In genomic region chr14:35556548-35556947, GRCh38 we compare ENCODE assay signal across 14 cellular contexts. TPM values are rescaled to one million over a fixed set of nuclear protein-coding genes. Genes with fewer than 3 reads are reported as not detected.
"Had no signal": no experiment of that assay in that cellular context is flagged by ENCODE, and none has a peak within 500 bp of the region (broad histone marks: within the 10 kb centered on the region; RNA-seq: fewer than 3 reads in every experiment).

No MANE protein-coding gene starts in this region.

- H3K4me3 Mint-ChIP-seq: activated naive CD4-positive, alpha-beta T cell treated with anti-CD3 and anti-CD28 coated beads, Interleukin-2, amount 50 U/mL, for 24 hours; brain; mesothelial cell of epicardium had no signal

- H3K4me1 Mint-ChIP-seq: activated naive CD4-positive, alpha-beta T cell treated with anti-CD3 and anti-CD28 coated beads, Interleukin-2, amount 50 U/mL, for 24 hours; mesothelial cell of epicardium had no signal

- H3K27ac ChIP-seq: lower lobe of right lung, parathyroid adenoma, skin epidermis had no signal

- H3K9me3 Mint-ChIP-seq: activated naive CD4-positive, alpha-beta T cell treated with anti-CD3 and anti-CD28 coated beads, Interleukin-2, amount 50 U/mL, for 24 hours; brain; mesothelial cell of epicardium had no signal

- DNase-seq: activated CD4-positive, alpha-beta T cell treated with anti-CD3 and anti-CD28 coated beads, Interleukin-2, amount 50 U/mL, for 4 hours; activated T-cell treated with anti-CD3 and anti-CD28 coated beads, Interleukin-2, amount 50 U/mL, for 1 hour; amniotic stem cell; erythroblast; hypothalamus; lower lobe of right lung; retina had no signal

- H3K27me3 Mint-ChIP-seq: activated naive CD4-positive, alpha-beta T cell treated with anti-CD3 and anti-CD28 coated beads, Interleukin-2, amount 50 U/mL, for 24 hours; brain had no signal

- ATAC-seq: activated CD4-positive, CD25-positive, alpha-beta regulatory T cell treated with anti-CD3 and anti-CD28 coated beads, Interleukin-2, amount 50 U/mL, for 24 hours; lower lobe of right lung had no signal

- H3K27ac Mint-ChIP-seq: activated naive CD4-positive, alpha-beta T cell treated with anti-CD3 and anti-CD28 coated beads, Interleukin-2, amount 50 U/mL, for 24 hours; mesothelial cell of epicardium had no signal

RNA-seq across cellular contexts. Expression of gene INSM2, which starts 22.6 kb away (rescaled TPM):
- total RNA-seq: glomerular endothelial cell, lower lobe of right lung, mesothelial cell of epicardium had no signal
